Comparison of ENCODE assay signal across 28 cellular contexts in genomic region chr5:142703153-142703552, GRCh38. TPM values are rescaled to one million over a fixed set of nuclear protein-coding genes. Genes with fewer than 3 reads are reported as not detected.
"Had no signal": no experiment of that assay in that cellular context is flagged by ENCODE, and none has a peak within 500 bp of the region (broad histone marks: within the 10 kb centered on the region; RNA-seq: fewer than 3 reads in every experiment).

No MANE protein-coding gene starts in this region.

- H3K27ac ChIP-seq: ascending aorta, breast epithelium, cardiac muscle cell, colonic mucosa, esophagus muscularis mucosa, foreskin keratinocyte, gastrocnemius medialis, heart right ventricle, hepatocyte had no signal

- H3K36me3 Mint-ChIP-seq: activated naive CD4-positive, alpha-beta T cell treated with anti-CD3 and anti-CD28 coated beads, Interleukin-2, amount 10 ng/mL, durations not matched to agents 7 days and 5 days; activated naive CD4-positive, alpha-beta T cell treated with anti-CD3 and anti-CD28 coated beads, Interleukin-2, amount 50 U/mL, for 72 hours; activated naive CD8-positive, alpha-beta T cell treated with anti-CD3 and anti-CD28 coated beads, Interleukin-2, amount 10 ng/mL, durations not matched to agents 7 days and 5 days; brain had no signal

- H3K27me3 ChIP-seq: ascending aorta, breast epithelium, cardiac muscle cell, colonic mucosa, esophagus muscularis mucosa, foreskin keratinocyte, gastrocnemius medialis, heart right ventricle, hepatocyte had no signal

- H3K36me3 ChIP-seq: ascending aorta, breast epithelium, cardiac muscle cell, colonic mucosa, esophagus muscularis mucosa, gastrocnemius medialis, heart right ventricle had no signal

- H3K9me3 ChIP-seq: ascending aorta, breast epithelium, colonic mucosa, esophagus muscularis mucosa, gastrocnemius medialis, heart right ventricle had no signal

- DNase-seq: activated CD4-positive, alpha-beta memory T cell treated with anti-CD3 and anti-CD28 coated beads, Interleukin-2, amount 10 ng/mL, durations not matched to agents 7 days and 5 days; activated CD4-positive, alpha-beta T cell treated with anti-CD3 and anti-CD28 coated beads for 1 hour; activated CD4-positive, alpha-beta T cell treated with anti-CD3 and anti-CD28 coated beads for 4 hours; activated CD4-positive, alpha-beta T cell treated with anti-CD3 and anti-CD28 coated beads, Interleukin-2, amount 10 ng/mL, durations not matched to agents 7 days and 5 days; activated CD4-positive, alpha-beta T cell treated with anti-CD3 and anti-CD28 coated beads, Interleukin-2, amount 50 U/mL, for 4 hours; activated CD8-positive, alpha-beta memory T cell treated with anti-CD3 and anti-CD28 coated beads, Interleukin-2, amount 50 U/mL, for 48 hours; activated gamma-delta T cell; activated naive CD4-positive, alpha-beta T cell; activated naive CD4-positive, alpha-beta T cell treated with anti-CD3 and anti-CD28 coated beads, Interleukin-2, amount 10 ng/mL, durations not matched to agents 7 days and 5 days; activated naive CD8-positive, alpha-beta T cell treated with anti-CD3 and anti-CD28 coated beads, Interleukin-2, amount 10 ng/mL, durations not matched to agents 7 days and 5 days; activated T-cell treated with anti-CD3 and anti-CD28 coated beads for 4 hours; activated T-cell treated with anti-CD3 and anti-CD28 coated beads, Interleukin-2, amount 50 U/mL, for 24 hours; activated T-cell treated with anti-CD3 and anti-CD28 coated beads, Interleukin-2, amount 50 U/mL, for 72 hours; central memory CD4-positive, alpha-beta T cell; cerebellar nuclear complex; colonic mucosa; effector CD8-positive, alpha-beta T cell; foreskin keratinocyte; gastrocnemius medialis; heart right ventricle; T-helper 2 cell had no signal

- H3K4me1 ChIP-seq: colonic mucosa, foreskin keratinocyte had no signal

- H3K27ac Mint-ChIP-seq: activated CD4-positive, alpha-beta memory T cell treated with anti-CD3 and anti-CD28 coated beads, Interleukin-2, amount 10 ng/mL, durations not matched to agents 7 days and 5 days; activated CD4-positive, alpha-beta T cell treated with anti-CD3 and anti-CD28 coated beads, Interleukin-2, amount 10 ng/mL, durations not matched to agents 7 days and 5 days; activated naive CD4-positive, alpha-beta T cell treated with anti-CD3 and anti-CD28 coated beads, Interleukin-2, amount 10 ng/mL, durations not matched to agents 7 days and 5 days; activated naive CD4-positive, alpha-beta T cell treated with anti-CD3 and anti-CD28 coated beads, Interleukin-2, amount 50 U/mL, for 72 hours; activated naive CD8-positive, alpha-beta T cell treated with anti-CD3 and anti-CD28 coated beads, Interleukin-2, amount 10 ng/mL, durations not matched to agents 7 days and 5 days; activated T-cell treated with anti-CD3 and anti-CD28 coated beads, Interleukin-2, amount 50 U/mL, for 24 hours; activated T-cell treated with anti-CD3 and anti-CD28 coated beads, Interleukin-2, amount 50 U/mL, for 72 hours; brain had no signal

- H3K9me3 Mint-ChIP-seq: activated CD4-positive, alpha-beta memory T cell treated with anti-CD3 and anti-CD28 coated beads, Interleukin-2, amount 10 ng/mL, durations not matched to agents 7 days and 5 days; activated CD4-positive, alpha-beta T cell treated with anti-CD3 and anti-CD28 coated beads, Interleukin-2, amount 10 ng/mL, durations not matched to agents 7 days and 5 days; activated naive CD4-positive, alpha-beta T cell treated with anti-CD3 and anti-CD28 coated beads, Interleukin-2, amount 10 ng/mL, durations not matched to agents 7 days and 5 days; activated naive CD4-positive, alpha-beta T cell treated with anti-CD3 and anti-CD28 coated beads, Interleukin-2, amount 50 U/mL, for 72 hours; activated naive CD8-positive, alpha-beta T cell treated with anti-CD3 and anti-CD28 coated beads, Interleukin-2, amount 10 ng/mL, durations not matched to agents 7 days and 5 days; activated T-cell treated with anti-CD3 and anti-CD28 coated beads, Interleukin-2, amount 50 U/mL, for 24 hours; activated T-cell treated with anti-CD3 and anti-CD28 coated beads, Interleukin-2, amount 50 U/mL, for 72 hours had no signal

- H3K4me3 Mint-ChIP-seq: activated CD4-positive, alpha-beta memory T cell treated with anti-CD3 and anti-CD28 coated beads, Interleukin-2, amount 10 ng/mL, durations not matched to agents 7 days and 5 days; activated CD4-positive, alpha-beta T cell treated with anti-CD3 and anti-CD28 coated beads, Interleukin-2, amount 10 ng/mL, durations not matched to agents 7 days and 5 days; activated naive CD4-positive, alpha-beta T cell treated with anti-CD3 and anti-CD28 coated beads, Interleukin-2, amount 10 ng/mL, durations not matched to agents 7 days and 5 days; activated naive CD8-positive, alpha-beta T cell treated with anti-CD3 and anti-CD28 coated beads, Interleukin-2, amount 10 ng/mL, durations not matched to agents 7 days and 5 days; activated T-cell treated with anti-CD3 and anti-CD28 coated beads, Interleukin-2, amount 50 U/mL, for 24 hours; activated T-cell treated with anti-CD3 and anti-CD28 coated beads, Interleukin-2, amount 50 U/mL, for 72 hours; brain had no signal

- H3K27me3 Mint-ChIP-seq: activated T-cell treated with anti-CD3 and anti-CD28 coated beads, Interleukin-2, amount 50 U/mL, for 24 hours had no signal

- H3K4me3 ChIP-seq: ascending aorta, breast epithelium, cardiac muscle cell, colonic mucosa, esophagus muscularis mucosa, gastrocnemius medialis, heart right ventricle, hepatocyte had no signal

- ATAC-seq: activated naive CD4-positive, alpha-beta T cell treated with anti-CD3 and anti-CD28 coated beads, Interleukin-2, amount 50 U/mL, for 72 hours; activated T-cell treated with anti-CD3 and anti-CD28 coated beads, Interleukin-2, amount 50 U/mL, for 72 hours; foreskin keratinocyte; gastrocnemius medialis; heart right ventricle had no signal

- H3K4me1 Mint-ChIP-seq: activated CD4-positive, alpha-beta memory T cell treated with anti-CD3 and anti-CD28 coated beads, Interleukin-2, amount 10 ng/mL, durations not matched to agents 7 days and 5 days; activated CD4-positive, alpha-beta T cell treated with anti-CD3 and anti-CD28 coated beads, Interleukin-2, amount 10 ng/mL, durations not matched to agents 7 days and 5 days; activated naive CD4-positive, alpha-beta T cell treated with anti-CD3 and anti-CD28 coated beads, Interleukin-2, amount 10 ng/mL, durations not matched to agents 7 days and 5 days; activated naive CD8-positive, alpha-beta T cell treated with anti-CD3 and anti-CD28 coated beads, Interleukin-2, amount 10 ng/mL, durations not matched to agents 7 days and 5 days had no signal

RNA-seq across cellular contexts. Expression of gene FGF1, which starts 17.3 kb away (rescaled TPM):
- total RNA-seq: activated CD4-positive, alpha-beta memory T cell treated with anti-CD3 and anti-CD28 coated beads, Interleukin-2, amount 10 ng/mL, durations not matched to agents 7 days and 5 days; activated CD4-positive, alpha-beta T cell treated with anti-CD3 and anti-CD28 coated beads, Interleukin-2, amount 10 ng/mL, durations not matched to agents 7 days and 5 days; activated naive CD4-positive, alpha-beta T cell treated with anti-CD3 and anti-CD28 coated beads, Interleukin-2, amount 50 U/mL, for 72 hours; activated naive CD8-positive, alpha-beta T cell treated with anti-CD3 and anti-CD28 coated beads, Interleukin-2, amount 10 ng/mL, durations not matched to agents 7 days and 5 days; activated T-cell treated with anti-CD3 and anti-CD28 coated beads, Interleukin-2, amount 50 U/mL, for 72 hours; cardiac muscle cell had no signal
